ENCODE assay signal across 1 cellular context in genomic region chr6:116492331-116493067, GRCh38.
A peak's percentile ranks its signal among the peaks of the same experiment; 100 is the strongest.
TF ChIP-seq lines count a peak whose summit lies in the region.

No MANE protein-coding gene starts in this region.

TF ChIP-seq in K562, 482 proteins besides CTCF, POLR2A, EP300 and RAD21 (continued from another document and continues in another):
- no peak for TF ChIP-seq ZNF395 (CRISPR knock-in tag; IDR thresholded peaks at IDR 0.05)
- no peak for TF ChIP-seq BRCA1 (IDR thresholded peaks at IDR 0.05)
- no peak for TF ChIP-seq BRCA1 (CRISPR knock-in tag; IDR thresholded peaks at IDR 0.05)
- peak in 1 of 3 experiments; percentile 22 for TF ChIP-seq YY1 (IDR thresholded peaks at IDR 0.05; ENCODE audit: borderline replicate concordance in 1 of 3, control insufficient read depth in 1 of 3, extremely low read depth in 1 of 3, insufficient read depth in 3 of 3, insufficient read length in 1 of 3, insufficient replicate concordance in 2 of 3, low read depth in 1 of 3, low read length in 2 of 3)
- TF ChIP-seq MNT (conservative IDR thresholded peaks at IDR 0.05), result no peak
- TF ChIP-seq FIP1L1 (IDR thresholded peaks at IDR 0.05; ENCODE audit: low read depth, low read length, poor library complexity, severe bottlenecking), result no peak
- no peak for TF ChIP-seq TEAD1 (CRISPR knock-in tag; IDR thresholded peaks at IDR 0.05)
- no peak for TF ChIP-seq PTBP1 (IDR thresholded peaks at IDR 0.05; ENCODE audit: low read depth, low read length)
- TF ChIP-seq CREB1 (IDR thresholded peaks at IDR 0.05), result 0 out of 2 replicates have a peak, but pooled peaks have one; percentile 45
- TF ChIP-seq CREB1 (CRISPR knock-in tag; IDR thresholded peaks at IDR 0.05), result no peak
- no peak for TF ChIP-seq FOXJ3 (CRISPR knock-in tag; IDR thresholded peaks at IDR 0.05)
- peak; percentile 51 for TF ChIP-seq SMAD1 (IDR thresholded peaks at IDR 0.05; ENCODE audit: low read depth, low read length, partially characterized antibody)
- TF ChIP-seq ZNF695 (CRISPR knock-in tag; IDR thresholded peaks at IDR 0.05), result no peak
- no peak for TF ChIP-seq HNRNPH1 (optimal IDR thresholded peaks at IDR 0.05; ENCODE audit: low read depth, low read length)
- TF ChIP-seq USF1 (CRISPR knock-in tag; IDR thresholded peaks at IDR 0.05), result no peak
- no peak for TF ChIP-seq PHB (CRISPR knock-in tag; IDR thresholded peaks at IDR 0.05)
- no peak for TF ChIP-seq E2F3 (CRISPR knock-in tag; IDR thresholded peaks at IDR 0.05)
- no peak for TF ChIP-seq ZNF707 (CRISPR knock-in tag; conservative IDR thresholded peaks at IDR 0.05)
- TF ChIP-seq ZNF561 (CRISPR knock-in tag; conservative IDR thresholded peaks at IDR 0.05), result no peak
- no peak for TF ChIP-seq GTF2F1 (IDR thresholded peaks at IDR 0.05; ENCODE audit: low read depth, low read length)
- TF ChIP-seq ID3 (CRISPR knock-in tag; IDR thresholded peaks at IDR 0.05), result no peak
- no peak for TF ChIP-seq ID3 (tag; IDR thresholded peaks at IDR 0.05)
- TF ChIP-seq, protein P1, sequence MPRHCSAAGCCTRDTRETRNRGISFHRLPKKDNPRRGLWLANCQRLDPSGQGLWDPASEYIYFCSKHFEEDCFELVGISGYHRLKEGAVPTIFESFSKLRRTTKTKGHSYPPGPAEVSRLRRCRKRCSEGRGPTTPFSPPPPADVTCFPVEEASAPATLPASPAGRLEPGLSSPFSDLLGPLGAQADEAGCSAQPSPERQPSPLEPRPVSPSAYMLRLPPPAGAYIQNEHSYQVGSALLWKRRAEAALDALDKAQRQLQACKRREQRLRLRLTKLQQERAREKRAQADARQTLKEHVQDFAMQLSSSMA (CRISPR knock-in tag; IDR thresholded peaks at IDR 0.05), result no peak
- no peak for TF ChIP-seq ZBTB33 (CRISPR knock-in tag; IDR thresholded peaks at IDR 0.05)
- TF ChIP-seq ZNF311 (CRISPR knock-in tag; IDR thresholded peaks at IDR 0.05), result no peak
- no peak for TF ChIP-seq RNF2 (IDR thresholded peaks at IDR 0.05)
- TF ChIP-seq ZNF583 (CRISPR knock-in tag; IDR thresholded peaks at IDR 0.05), result no peak
- no peak for TF ChIP-seq KHSRP (IDR thresholded peaks at IDR 0.05)
- no peak for TF ChIP-seq ZBTB34 (CRISPR knock-in tag; IDR thresholded peaks at IDR 0.05)
- no peak for TF ChIP-seq BACH1 (tag; IDR thresholded peaks at IDR 0.05)
- TF ChIP-seq SMAD4 (CRISPR knock-in tag; conservative IDR thresholded peaks at IDR 0.05), result no peak
- TF ChIP-seq ZNF354B (CRISPR knock-in tag; IDR thresholded peaks at IDR 0.05), result no peak
- TF ChIP-seq PML (IDR thresholded peaks at IDR 0.05; ENCODE audit: low read length), result peak; percentile 48; the same call in 1 of the 2 replicates
- TF ChIP-seq ZNF609 (CRISPR knock-in tag; IDR thresholded peaks at IDR 0.05; ENCODE audit: borderline replicate concordance), result no peak
- no peak for TF ChIP-seq THRB (CRISPR knock-in tag; conservative IDR thresholded peaks at IDR 0.05)
- TF ChIP-seq, protein P2, sequence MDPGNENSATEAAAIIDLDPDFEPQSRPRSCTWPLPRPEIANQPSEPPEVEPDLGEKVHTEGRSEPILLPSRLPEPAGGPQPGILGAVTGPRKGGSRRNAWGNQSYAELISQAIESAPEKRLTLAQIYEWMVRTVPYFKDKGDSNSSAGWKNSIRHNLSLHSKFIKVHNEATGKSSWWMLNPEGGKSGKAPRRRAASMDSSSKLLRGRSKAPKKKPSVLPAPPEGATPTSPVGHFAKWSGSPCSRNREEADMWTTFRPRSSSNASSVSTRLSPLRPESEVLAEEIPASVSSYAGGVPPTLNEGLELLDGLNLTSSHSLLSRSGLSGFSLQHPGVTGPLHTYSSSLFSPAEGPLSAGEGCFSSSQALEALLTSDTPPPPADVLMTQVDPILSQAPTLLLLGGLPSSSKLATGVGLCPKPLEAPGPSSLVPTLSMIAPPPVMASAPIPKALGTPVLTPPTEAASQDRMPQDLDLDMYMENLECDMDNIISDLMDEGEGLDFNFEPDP (CRISPR knock-in tag; IDR thresholded peaks at IDR 0.05), result no peak
- no peak for TF ChIP-seq KLF10 (CRISPR knock-in tag; IDR thresholded peaks at IDR 0.05)
- no peak for TF ChIP-seq SRSF1 (IDR thresholded peaks at IDR 0.05; ENCODE audit: low read depth, low read length)
- peak in 1 of 2 experiments; percentile 57 for TF ChIP-seq NCOA2 (IDR thresholded peaks at IDR 0.05; ENCODE audit: partially characterized antibody in 2 of 2)
- TF ChIP-seq ATF3 (IDR thresholded peaks at IDR 0.05), result peak; percentile 98
- no peak for TF ChIP-seq ATF3 (CRISPR knock-in tag; conservative IDR thresholded peaks at IDR 0.05)
- no peak for TF ChIP-seq ZNF274 (IDR thresholded peaks at IDR 0.05; ENCODE audit: borderline replicate concordance, low read depth, low read length)
